In genomic region chr7:5755704-5756131, GRCh38 we compare ENCODE assay signal across 1 cellular context.
TF ChIP-seq lines count a peak whose summit lies in the region.

No MANE protein-coding gene starts in this region.

TF ChIP-seq in HepG2, 621 proteins besides CTCF, POLR2A, EP300 and RAD21 (continued from another document):
- TF ChIP-seq, protein P1, sequence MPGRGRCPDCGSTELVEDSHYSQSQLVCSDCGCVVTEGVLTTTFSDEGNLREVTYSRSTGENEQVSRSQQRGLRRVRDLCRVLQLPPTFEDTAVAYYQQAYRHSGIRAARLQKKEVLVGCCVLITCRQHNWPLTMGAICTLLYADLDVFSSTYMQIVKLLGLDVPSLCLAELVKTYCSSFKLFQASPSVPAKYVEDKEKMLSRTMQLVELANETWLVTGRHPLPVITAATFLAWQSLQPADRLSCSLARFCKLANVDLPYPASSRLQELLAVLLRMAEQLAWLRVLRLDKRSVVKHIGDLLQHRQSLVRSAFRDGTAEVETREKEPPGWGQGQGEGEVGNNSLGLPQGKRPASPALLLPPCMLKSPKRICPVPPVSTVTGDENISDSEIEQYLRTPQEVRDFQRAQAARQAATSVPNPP (CRISPR knock-in tag; IDR thresholded peaks at IDR 0.05) = no peak
- TF ChIP-seq THYN1 (CRISPR knock-in tag; IDR thresholded peaks at IDR 0.05; ENCODE audit: borderline replicate concordance, low read depth) (no peak), GLI4 (CRISPR knock-in tag; IDR thresholded peaks at IDR 0.05; ENCODE audit: borderline replicate concordance) (no peak), NFE2L2 (IDR thresholded peaks at IDR 0.05; ENCODE audit: low read length) (peak; percentile 94), PAX8 (CRISPR knock-in tag; IDR thresholded peaks at IDR 0.05; ENCODE audit: borderline replicate concordance) (no peak), KMT2B (CRISPR knock-in tag; IDR thresholded peaks at IDR 0.05) (no peak), CEBPB (IDR thresholded peaks at IDR 0.05; ENCODE audit: borderline replicate concordance, low read depth, low read length) (no peak)
- TF ChIP-seq, protein P2, sequence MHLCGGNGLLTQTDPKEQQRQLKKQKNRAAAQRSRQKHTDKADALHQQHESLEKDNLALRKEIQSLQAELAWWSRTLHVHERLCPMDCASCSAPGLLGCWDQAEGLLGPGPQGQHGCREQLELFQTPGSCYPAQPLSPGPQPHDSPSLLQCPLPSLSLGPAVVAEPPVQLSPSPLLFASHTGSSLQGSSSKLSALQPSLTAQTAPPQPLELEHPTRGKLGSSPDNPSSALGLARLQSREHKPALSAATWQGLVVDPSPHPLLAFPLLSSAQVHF (CRISPR knock-in tag; IDR thresholded peaks at IDR 0.05) = no peak
